ENCODE assay signal across 12 cellular contexts in the genomic region with DNA sequence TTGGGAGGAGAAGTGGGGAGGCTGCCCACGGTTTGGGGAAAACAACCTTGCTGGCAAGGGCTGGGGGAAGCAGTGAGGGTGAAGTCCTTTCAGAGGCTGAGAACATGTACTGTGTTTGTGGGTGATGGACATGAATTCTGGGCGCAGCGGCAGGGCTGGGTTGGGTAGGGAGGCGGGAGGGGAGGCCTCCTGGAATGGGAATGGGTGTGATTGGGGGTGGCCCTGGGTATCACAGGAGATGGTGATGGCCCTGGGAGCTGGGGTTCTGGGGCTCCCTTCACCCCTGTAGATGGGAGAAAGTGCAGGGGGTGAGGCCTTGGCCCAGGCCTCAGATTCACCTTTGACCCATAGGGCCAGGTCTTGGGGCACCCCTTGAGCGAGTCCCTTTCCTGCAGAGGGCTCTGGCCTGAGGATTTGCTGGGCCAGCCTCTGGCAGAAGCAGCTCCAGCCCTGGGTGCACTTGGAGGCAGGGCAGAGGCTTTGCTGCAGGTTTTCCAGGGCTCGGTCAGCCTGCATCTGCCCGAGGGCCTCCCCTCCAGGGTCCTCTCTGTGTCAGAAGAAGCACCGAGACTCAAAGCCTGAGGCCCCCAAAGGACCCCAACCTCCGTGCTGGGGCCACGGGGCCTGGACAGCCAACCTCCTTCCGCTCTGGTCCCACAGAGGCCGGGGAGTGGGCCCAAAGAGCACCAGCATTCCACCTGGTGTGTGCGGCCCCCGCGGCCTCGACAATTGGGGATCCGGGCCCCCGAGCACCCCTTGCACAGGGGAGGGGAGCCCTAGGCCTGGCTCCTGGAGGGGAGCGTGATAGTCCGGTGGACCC. TPM values are rescaled to one million over a fixed set of nuclear protein-coding genes. Genes with fewer than 3 reads are reported as not detected.
DNase-seq lines count a peak whose midpoint lies in the region; ATAC-seq, FAIRE-seq and TF ChIP-seq lines count a peak whose summit lies in the region.
"Had no signal": no experiment of that assay in that cellular context is flagged by ENCODE, and none has a peak within 500 bp of the region (broad histone marks: within the 10 kb centered on the region; RNA-seq: fewer than 3 reads in every experiment).

No MANE protein-coding gene starts in this region.

- TF ChIP-seq CTCF in astrocyte (IDR thresholded peaks at IDR 0.05; ENCODE audit: insufficient read depth, low read depth, low read length) (no peak), upper lobe of left lung (IDR thresholded peaks at IDR 0.05) (no peak)

- no peak overlapping the region for H2AK5ac ChIP-seq in mesendoderm (ENCODE audit: low read length)

- peak overlapping the region; percentile 2 for H3K18ac ChIP-seq in mesendoderm (ENCODE audit: low read length)

- no peak for ATAC-seq in activated T-cell treated with anti-CD3 and anti-CD28 coated beads, Interleukin-2, amount 50 U/mL, for 72 hours (replicated peaks in 1 of 2)
- ATAC-seq in activated T-cell treated with anti-CD3 and anti-CD28 coated beads, Interleukin-2, amount 50 U/mL, for 4 hours, result no peak
- no peak for ATAC-seq in upper lobe of left lung (ENCODE audit: low FRiP score in 2 of 2)

- no peak for FAIRE-seq in astrocyte (lab: Jason Lieb, UNC)
- FAIRE-seq in RCC 7860 (lab: Jason Lieb, UNC), result no peak
- FAIRE-seq: keratinocyte had no signal

- peak overlapping the region; percentile 86 to 95 for H3K4me3 Mint-ChIP-seq in activated T-cell treated with anti-CD3 and anti-CD28 coated beads, Interleukin-2, amount 50 U/mL, for 72 hours
- H3K4me3 Mint-ChIP-seq in activated T-cell treated with anti-CD3 and anti-CD28 coated beads, Interleukin-2, amount 50 U/mL, for 4 hours, result no peak overlapping the region
- no peak overlapping the region for H3K4me3 Mint-ChIP-seq in astrocyte (ENCODE audit: unreplicated experiment)

- no CpG with 5 or more reads among the region's 20 CpGs for WGBS in mesendoderm (ENCODE audit: extremely low coverage, insufficient coverage, low lambda C conversion rate)
- 75 to 86% methylated on average over 4 to 19 of the region's 20 CpGs for WGBS in upper lobe of left lung, 2 donors

- TF ChIP-seq EP300 in upper lobe of left lung (IDR thresholded peaks at IDR 0.05), result no peak

- H3K27me3 ChIP-seq in astrocyte (ENCODE audit: insufficient read depth, low read length) (no peaks in the 10 kb centered on the region), mesendoderm (ENCODE audit: insufficient read depth, low read length, poor library complexity) (no peaks in the 10 kb centered on the region), upper lobe of left lung (no peaks in the 10 kb centered on the region)

- H2BK120ac ChIP-seq in mesendoderm (ENCODE audit: low read depth, low read length), result no peak overlapping the region

- H3K9me3 Mint-ChIP-seq in activated T-cell treated with anti-CD3 and anti-CD28 coated beads, Interleukin-2, amount 50 U/mL, for 72 hours, result no peaks in the 10 kb centered on the region
- no peaks in the 10 kb centered on the region for H3K9me3 Mint-ChIP-seq in activated T-cell treated with anti-CD3 and anti-CD28 coated beads, Interleukin-2, amount 50 U/mL, for 4 hours
- H3K9me3 Mint-ChIP-seq in astrocyte (ENCODE audit: unreplicated experiment), result no peaks in the 10 kb centered on the region

- H3K4me1 ChIP-seq in astrocyte (ENCODE audit: insufficient read depth, low read length), result peaks cover 29% of the 10 kb centered on the region
- H3K4me1 ChIP-seq in mesendoderm (ENCODE audit: control insufficient read depth, low read depth, low read length), result peaks cover 7% of the 10 kb centered on the region
- H3K4me1 ChIP-seq in upper lobe of left lung, result peaks cover 41 to 98% (median 65%) of the 10 kb centered on the region in 4 donors

- H3K56ac ChIP-seq in mesendoderm (ENCODE audit: low read length), result peak overlapping the region; percentile 93

- no peak overlapping the region for H2AFZ ChIP-seq in astrocyte (ENCODE audit: low read depth, low read length)

- H3K27me3 Mint-ChIP-seq in activated T-cell treated with anti-CD3 and anti-CD28 coated beads, Interleukin-2, amount 50 U/mL, for 72 hours (ENCODE audit: low read depth), result no peaks in the 10 kb centered on the region
- H3K27me3 Mint-ChIP-seq in activated T-cell treated with anti-CD3 and anti-CD28 coated beads, Interleukin-2, amount 50 U/mL, for 4 hours (ENCODE audit: low read depth), result no peaks in the 10 kb centered on the region
- H3K27me3 Mint-ChIP-seq in astrocyte (ENCODE audit: low read depth, unreplicated experiment), result no peaks in the 10 kb centered on the region

- H3K36me3 Mint-ChIP-seq in activated T-cell treated with anti-CD3 and anti-CD28 coated beads, Interleukin-2, amount 50 U/mL, for 72 hours (ENCODE audit: insufficient read depth in 2 of 2), result peaks cover 0 to 2% of the 10 kb centered on the region in 2 donors
- H3K36me3 Mint-ChIP-seq in activated T-cell treated with anti-CD3 and anti-CD28 coated beads, Interleukin-2, amount 50 U/mL, for 4 hours (ENCODE audit: insufficient read depth), result peaks cover 3% of the 10 kb centered on the region
- H3K36me3 Mint-ChIP-seq in astrocyte (ENCODE audit: low read depth, unreplicated experiment), result peaks cover 3% of the 10 kb centered on the region

- no peak overlapping the region for H4K5ac ChIP-seq in mesendoderm (ENCODE audit: low read length)

- H3K4me3 ChIP-seq in astrocyte (ENCODE audit: insufficient read depth, low read depth, low read length) (no peak overlapping the region), mesendoderm (ENCODE audit: low read length) (no peak overlapping the region), upper lobe of left lung (peak overlapping the region in 1 of 4 donors; percentile 86)

- H3K4me2 ChIP-seq in astrocyte (ENCODE audit: low read length) (peak overlapping the region; percentile 93), mesendoderm (ENCODE audit: low read length) (no peak overlapping the region)

- peak overlapping the region; percentile 56 for H3K4ac ChIP-seq in mesendoderm (ENCODE audit: low read depth, low read length)

- no peaks in the 10 kb centered on the region for H3K36me3 ChIP-seq in astrocyte (ENCODE audit: insufficient read depth, low read length)
- no peaks in the 10 kb centered on the region for H3K36me3 ChIP-seq in mesendoderm (ENCODE audit: control insufficient read depth, insufficient read depth, low read length)
- H3K36me3 ChIP-seq in upper lobe of left lung, result peaks cover 10 to 43% (median 38%) of the 10 kb centered on the region in 4 donors

- H2BK5ac ChIP-seq in mesendoderm (ENCODE audit: low read length), result peak overlapping the region; percentile 17

- H3K23ac ChIP-seq in mesendoderm (ENCODE audit: low read length), result no peak overlapping the region

- H4K20me1 ChIP-seq in astrocyte (ENCODE audit: insufficient read depth, low read length), result peaks cover 48% of the 10 kb centered on the region

- peaks cover 3% of the 10 kb centered on the region for H3K79me1 ChIP-seq in mesendoderm (ENCODE audit: low read length)

- no peak overlapping the region for H3K27ac ChIP-seq in astrocyte (ENCODE audit: low read depth, low read length)
- peak overlapping the region; percentile 81 for H3K27ac ChIP-seq in mesendoderm (ENCODE audit: low read depth, low read length)
- peak overlapping the region; percentile 95 to 98 (median 96) for H3K27ac ChIP-seq in upper lobe of left lung
- H3K27ac ChIP-seq in substantia nigra (ENCODE audit: low read depth, low read length, poor library complexity, severe bottlenecking), result no peak overlapping the region

- DNase-seq in activated T-cell treated with anti-CD3 and anti-CD28 coated beads, Interleukin-2, amount 50 U/mL, for 72 hours, result no peak
- DNase-seq in activated T-cell treated with anti-CD3 and anti-CD28 coated beads, Interleukin-2, amount 50 U/mL, for 4 hours, result no peak
- DNase-seq in astrocyte (ENCODE audit: low read depth), result no peak
- no peak for DNase-seq in mesendoderm
- DNase-seq in upper lobe of left lung, result peak in 1 of 2 donors; percentile 76
- DNase-seq in substantia nigra (lab: John Stamatoyannopoulos, UW), result no peak
- no peak for DNase-seq in RCC 7860 (ENCODE audit: low spot score)
- no peak for DNase-seq in amygdala (lab: John Stamatoyannopoulos, UW)
- DNase-seq: stimulated activated CD4-positive, alpha-beta T cell treated with anti-CD3 and anti-CD28 coated beads, Interleukin-2, amount 100 ng/mL, for 24 hours had no signal

- TF ChIP-seq POLR2A in upper lobe of left lung (IDR thresholded peaks at IDR 0.05), result no peak

- peak overlapping the region; percentile 74 for H3K9ac ChIP-seq in astrocyte (ENCODE audit: low read length)
- peak overlapping the region; percentile 88 for H3K9ac ChIP-seq in mesendoderm (ENCODE audit: low read length)

- no peaks in the 10 kb centered on the region for H3K9me3 ChIP-seq in astrocyte (ENCODE audit: insufficient read depth, low read depth, low read length)
- H3K9me3 ChIP-seq in upper lobe of left lung, result no peaks in the 10 kb centered on the region

- peaks cover 18% of the 10 kb centered on the region for H3K4me1 Mint-ChIP-seq in activated T-cell treated with anti-CD3 and anti-CD28 coated beads, Interleukin-2, amount 50 U/mL, for 72 hours (ENCODE audit: low read depth)
- H3K4me1 Mint-ChIP-seq in activated T-cell treated with anti-CD3 and anti-CD28 coated beads, Interleukin-2, amount 50 U/mL, for 4 hours (ENCODE audit: low read depth), result peaks cover 17% of the 10 kb centered on the region
- peaks cover 3% of the 10 kb centered on the region for H3K4me1 Mint-ChIP-seq in astrocyte (ENCODE audit: low read depth, unreplicated experiment)

- no peak overlapping the region for H4K8ac ChIP-seq in mesendoderm (ENCODE audit: low read depth, low read length)

- H3K27ac Mint-ChIP-seq in activated T-cell treated with anti-CD3 and anti-CD28 coated beads, Interleukin-2, amount 50 U/mL, for 72 hours, result no peak overlapping the region
- H3K27ac Mint-ChIP-seq in astrocyte (ENCODE audit: unreplicated experiment), result peak overlapping the region; percentile 12

- H2BK15ac ChIP-seq in mesendoderm (replicated peaks; ENCODE audit: low read depth), result no peak overlapping the region

- H3K79me2 ChIP-seq in astrocyte (ENCODE audit: insufficient read depth, low read length) (peaks cover 28% of the 10 kb centered on the region), mesendoderm (ENCODE audit: control insufficient read depth, insufficient read depth, low read length) (no peaks in the 10 kb centered on the region)

RNA-seq across cellular contexts. Expression of a gene that starts 1.4 kb away (rescaled TPM):
- 1 to 10 TPM; 4.3 to 8.3 TPM for total RNA-seq in activated T-cell treated with anti-CD3 and anti-CD28 coated beads, Interleukin-2, amount 50 U/mL, for 72 hours
- total RNA-seq in activated T-cell treated with anti-CD3 and anti-CD28 coated beads, Interleukin-2, amount 50 U/mL, for 4 hours, result 1 to 10 TPM; 3.2 to 4.0 (median 3.6) TPM
- total RNA-seq in astrocyte (10.8 and 11.8 TPM in 2 replicates), upper lobe of left lung (10 to 100 TPM; 31.5 to 62.6 (median 39.2) TPM)
- 4.1 TPM for polyA plus RNA-seq in mesendoderm (2013, experiment 1 of 2)
- 4.0 TPM for polyA plus RNA-seq in mesendoderm (2013, experiment 2 of 2)

RNA-seq across cellular contexts. Expression of a gene that starts 21.0 kb away (rescaled TPM):
- 10 to 100 TPM; 53.1 to 56.6 TPM for total RNA-seq in activated T-cell treated with anti-CD3 and anti-CD28 coated beads, Interleukin-2, amount 50 U/mL, for 72 hours
- 10 to 100 TPM; 72.0 to 81.1 (median 73.5) TPM for total RNA-seq in activated T-cell treated with anti-CD3 and anti-CD28 coated beads, Interleukin-2, amount 50 U/mL, for 4 hours
- 45.8 and 48.9 TPM in 2 replicates for total RNA-seq in astrocyte
- 39.7 TPM for polyA plus RNA-seq in mesendoderm (2013, experiment 1 of 2)
- 39.7 TPM for polyA plus RNA-seq in mesendoderm (2013, experiment 2 of 2)
- 10 to 100 TPM; 31.8 to 55.6 (median 49.8) TPM for total RNA-seq in upper lobe of left lung

RNA-seq across cellular contexts. Expression of a gene that starts 25.1 kb away (rescaled TPM):
- total RNA-seq in activated T-cell treated with anti-CD3 and anti-CD28 coated beads, Interleukin-2, amount 50 U/mL, for 72 hours, result under 1 TPM in 1 of 2 donors, not detected in 1; 0.63 TPM
- total RNA-seq in activated T-cell treated with anti-CD3 and anti-CD28 coated beads, Interleukin-2, amount 50 U/mL, for 4 hours, result not detected
- total RNA-seq in astrocyte (not detected in 2 replicates), upper lobe of left lung (under 1 TPM in 1 of 6 donors, not detected in 5; 0.23 TPM)
- 0.14 TPM for polyA plus RNA-seq in mesendoderm (2013, experiment 1 of 2)
- polyA plus RNA-seq in mesendoderm (2013, experiment 2 of 2), result 0.15 TPM
- total RNA-seq: dermis microvascular lymphatic vessel endothelial cell, HT1080 had no signal
- polyA plus RNA-seq: keratinocyte had no signal

RNA-seq across cellular contexts. Expression of a gene that starts 25.9 kb away (rescaled TPM):
- 1 to 10 TPM; 1.6 to 2.0 TPM for total RNA-seq in activated T-cell treated with anti-CD3 and anti-CD28 coated beads, Interleukin-2, amount 50 U/mL, for 72 hours
- total RNA-seq in activated T-cell treated with anti-CD3 and anti-CD28 coated beads, Interleukin-2, amount 50 U/mL, for 4 hours, result 10 to 100 TPM in 2 of 3 donors, 1 to 10 TPM in 1; 7.6 to 15.6 (median 11.6) TPM
- 6.9 and 7.3 TPM in 2 replicates for total RNA-seq in astrocyte
- polyA plus RNA-seq in mesendoderm (2013, experiment 1 of 2), result 4.0 TPM
- 4.5 TPM for polyA plus RNA-seq in mesendoderm (2013, experiment 2 of 2)
- 10 to 100 TPM in 3 of 6 donors, 1 to 10 TPM in 3; 3.1 to 26.9 (median 9.5) TPM for total RNA-seq in upper lobe of left lung

RNA-seq across cellular contexts. Expression of a gene that starts 35.1 kb away (rescaled TPM):
- 100 to 1,000 TPM; 122 to 128 TPM for total RNA-seq in activated T-cell treated with anti-CD3 and anti-CD28 coated beads, Interleukin-2, amount 50 U/mL, for 72 hours
- total RNA-seq in activated T-cell treated with anti-CD3 and anti-CD28 coated beads, Interleukin-2, amount 50 U/mL, for 4 hours, result 100 to 1,000 TPM; 345 to 383 (median 380) TPM
- total RNA-seq in astrocyte (188 and 218 TPM in 2 replicates), upper lobe of left lung (100 to 1,000 TPM; 120 to 539 (median 227) TPM)
- polyA plus RNA-seq in mesendoderm (2013, experiment 1 of 2), result 288 TPM
- polyA plus RNA-seq in mesendoderm (2013, experiment 2 of 2), result 285 TPM

Comparison
In these comparisons a context has a peak if more than half of its experiments do, and no peak if none do; other contexts are left out.
1. H3K4me3 Mint-ChIP-seq: peak in activated T-cell treated with anti-CD3 and anti-CD28 coated beads, Interleukin-2, amount 50 U/mL, for 72 hours (2 of 2); none in activated T-cell treated with anti-CD3 and anti-CD28 coated beads, Interleukin-2, amount 50 U/mL, for 4 hours (single experiment) and astrocyte (single experiment).
2. H3K27ac ChIP-seq: peak in mesendoderm (single experiment) and upper lobe of left lung (4 of 4); none in astrocyte (single experiment) and substantia nigra (single experiment).